8 cellular contexts compared by ENCODE assay signal in the genomic region with DNA sequence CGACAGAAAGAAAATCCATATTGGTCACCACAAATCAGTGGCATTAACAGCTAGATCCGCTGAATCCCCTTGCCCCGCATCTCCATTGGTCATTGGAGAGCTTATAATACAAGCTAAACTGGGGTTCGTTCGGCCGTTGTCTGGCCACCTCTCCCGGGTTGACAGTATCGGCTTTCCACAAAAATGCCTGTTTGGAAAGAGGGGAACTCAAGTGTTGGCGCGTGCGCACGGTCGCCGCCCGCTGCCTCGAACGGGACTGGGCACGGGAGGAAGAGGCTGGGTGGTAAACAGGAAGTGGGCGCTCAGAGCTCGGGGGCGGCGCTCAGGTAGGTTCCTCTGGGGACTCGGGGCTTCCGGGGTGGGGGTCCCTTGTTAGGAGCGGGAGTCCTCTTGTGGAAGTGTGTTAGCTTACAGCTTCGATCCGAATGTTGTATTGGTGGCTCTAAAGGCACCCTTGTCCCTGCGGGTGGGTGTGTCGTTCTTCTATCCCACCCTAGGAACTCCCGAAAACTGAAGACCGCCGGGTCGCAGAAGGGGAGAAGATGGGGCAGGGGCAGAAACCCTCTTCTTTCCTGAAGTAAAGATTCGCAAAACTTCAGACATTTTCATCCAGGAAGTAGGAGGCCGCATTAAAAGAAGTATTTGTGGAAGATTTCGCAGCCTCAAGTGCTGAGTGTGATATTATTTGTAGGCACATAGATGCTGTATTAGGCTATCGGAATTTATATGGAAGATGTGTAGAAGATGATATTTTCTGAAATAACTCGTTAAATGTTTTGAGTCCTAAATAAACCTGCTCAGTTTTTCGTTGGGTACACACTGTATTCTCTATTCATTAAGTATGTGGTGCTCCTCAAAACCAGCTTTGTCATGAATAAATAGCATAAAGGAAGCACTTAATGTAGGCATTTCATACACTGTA. TPM values are rescaled to one million over a fixed set of nuclear protein-coding genes. Genes with fewer than 3 reads are reported as not detected.
DNase-seq lines count a peak whose midpoint lies in the region; ATAC-seq lines count a peak whose summit lies in the region.

No MANE protein-coding gene starts in this region.

- peak overlapping the region; percentile 75 to 92 for H3K4me3 ChIP-seq in mesenchymal stem cell (ENCODE audit: insufficient read depth in 1 of 2, low read depth in 1 of 2, low read length in 2 of 2)

- peak overlapping the region in 1 of 2 experiments; percentile 48 for H3K14ac ChIP-seq in mesenchymal stem cell (ENCODE audit: low read length in 2 of 2)

- no peak overlapping the region for H2BK120ac ChIP-seq in mesenchymal stem cell (ENCODE audit: low read depth, low read length)

- DNase-seq in Caki2 (ENCODE audit: low read depth) (peak; percentile 93), HT1080 (ENCODE audit: low read depth) (peak; percentile 93), NOMO-1 (lab: John Stamatoyannopoulos, UW; ENCODE audit: unreplicated experiment in 2 of 2) (peak; percentile 90 to 93), mesenchymal stem cell (peak; percentile 96)
- DNase-seq in activated CD8-positive, alpha-beta memory T cell treated with anti-CD3 and anti-CD28 coated beads for 48 hours (ENCODE audit: low read depth in 2 of 3, low spot score in 2 of 3), result peak; percentile 63 to 79 (median 71)
- peak; percentile 86 to 88 (median 88) for DNase-seq in effector memory CD8-positive, alpha-beta T cell
- DNase-seq in stimulated activated CD8-positive, alpha-beta memory T cell treated with anti-CD3 and anti-CD28 coated beads, Interleukin-12 subunit alpha, Interleukin-12 subunit beta, amount 100 ng/mL, for 4 hours (ENCODE audit: low read depth), result peak; percentile 88

- H3K36me3 Mint-ChIP-seq in effector memory CD8-positive, alpha-beta T cell (ENCODE audit: insufficient read depth), result peaks cover 65% of the 10 kb centered on the region

- no peaks in the 10 kb centered on the region for H3K27me3 Mint-ChIP-seq in effector memory CD8-positive, alpha-beta T cell

- peak overlapping the region; percentile 41 for H4K8ac ChIP-seq in mesenchymal stem cell (ENCODE audit: low read length)

- in situ Hi-C loops in Caki2 (cut with HindIII; ENCODE audit: low pct_unique_long_range_greater_than_20kb, low sequenced_read_pairs), result no loop called here

- H2BK15ac ChIP-seq in mesenchymal stem cell (ENCODE audit: low read depth, poor library complexity, severe bottlenecking), result no peak overlapping the region

- H3K4me1 ChIP-seq in mesenchymal stem cell (ENCODE audit: control insufficient read depth, insufficient read depth, low read depth, low read length), result peaks cover 2% of the 10 kb centered on the region

- no peaks in the 10 kb centered on the region for H3K9me3 Mint-ChIP-seq in effector memory CD8-positive, alpha-beta T cell

- H3K27ac Mint-ChIP-seq in effector memory CD8-positive, alpha-beta T cell, result peak overlapping the region; percentile 97 to 99

- H3K27me3 ChIP-seq in mesenchymal stem cell (ENCODE audit: control insufficient read depth in 1 of 2, insufficient read depth in 1 of 2, low read length in 2 of 2), result no peaks in the 10 kb centered on the region

- peak; percentile 61 for ATAC-seq in GM21367 (IDR thresholded peaks at IDR 0.05; ENCODE audit: unreplicated experiment)
- peak; percentile 72 for ATAC-seq in effector memory CD8-positive, alpha-beta T cell (replicated peaks)

- H3K36me3 ChIP-seq in mesenchymal stem cell (ENCODE audit: control insufficient read depth in 1 of 2, insufficient read depth in 2 of 2, low read depth in 1 of 2, low read length in 2 of 2), result peaks cover 2 to 46% of the 10 kb centered on the region in 2 experiments

- H3K9me3 ChIP-seq in mesenchymal stem cell (ENCODE audit: control insufficient read depth, low read length), result no peaks in the 10 kb centered on the region

- peak overlapping the region in 1 of 2 experiments; percentile 52 for H2BK12ac ChIP-seq in mesenchymal stem cell (ENCODE audit: low read length in 2 of 2)

- peak overlapping the region; percentile 57 for H2AK5ac ChIP-seq in mesenchymal stem cell (ENCODE audit: low read length, severe bottlenecking)

- peak overlapping the region; percentile 94 to 98 for H3K4me3 Mint-ChIP-seq in effector memory CD8-positive, alpha-beta T cell

- H3K4me2 ChIP-seq in mesenchymal stem cell (ENCODE audit: low read length, poor library complexity, severe bottlenecking), result peak overlapping the region; percentile 64

- H2AFZ ChIP-seq in mesenchymal stem cell (ENCODE audit: low read depth, low read length), result peak overlapping the region; percentile 81

- H3K4me1 Mint-ChIP-seq in effector memory CD8-positive, alpha-beta T cell (ENCODE audit: low read depth in 2 of 2), result peaks cover 33 to 37% of the 10 kb centered on the region in 2 donors

- no peak overlapping the region for H3K23ac ChIP-seq in mesenchymal stem cell (ENCODE audit: low read length in 2 of 2)

- H2BK5ac ChIP-seq in mesenchymal stem cell (ENCODE audit: low read depth, low read length, poor library complexity, severe bottlenecking), result peak overlapping the region; percentile 36

- peak overlapping the region; percentile 61 to 88 for H3K4ac ChIP-seq in mesenchymal stem cell (ENCODE audit: low read depth in 1 of 2, low read length in 2 of 2)

- H3K27ac ChIP-seq in mesenchymal stem cell (ENCODE audit: low read length, poor library complexity, severe bottlenecking), result peak overlapping the region; percentile 97

- WGBS in mesenchymal stem cell, result under 1% methylated on average over 34 of the region's 39 CpGs

- H3K18ac ChIP-seq in mesenchymal stem cell (ENCODE audit: low read depth in 1 of 2, low read length in 2 of 2), result peak overlapping the region; percentile 71 to 94

- H3K79me1 ChIP-seq in mesenchymal stem cell (replicated peaks; ENCODE audit: low read length, poor library complexity, severe bottlenecking), result peaks cover 5% of the 10 kb centered on the region

- H4K91ac ChIP-seq in mesenchymal stem cell (ENCODE audit: low read length), result no peak overlapping the region

- H3K9ac ChIP-seq in mesenchymal stem cell (ENCODE audit: low read length), result peak overlapping the region; percentile 99

RNA-seq across cellular contexts. Expression of gene BROX, which starts 1.0 kb away (rescaled TPM):
- total RNA-seq in Caki2 (2014; rRNA removed; shearing (Covaris generic); ENCODE audit: low replicate concordance), result 51.7 and 65.9 TPM in 2 replicates
- total RNA-seq in HT1080 (2014; rRNA removed; shearing (Covaris generic)), result 51.8 and 59.0 TPM in 2 replicates
- 28.1 and 41.4 TPM in 2 replicates for polyA plus RNA-seq in HT1080 (2015; cell fraction: cytosol; rRNA removed)
- polyA plus RNA-seq in HT1080 (2015; cell fraction: nucleus; rRNA removed), result 34.0 and 34.7 TPM in 2 replicates
- 20.9 TPM for polyA plus RNA-seq in mesenchymal stem cell (2013, experiment 1 of 2)
- polyA plus RNA-seq in mesenchymal stem cell (2013, experiment 2 of 2), result 20.7 TPM

RNA-seq across cellular contexts. Expression of gene AIDA, which starts 1.1 kb away (rescaled TPM):
- 28.8 and 37.5 TPM in 2 replicates for total RNA-seq in Caki2 (2014; rRNA removed; shearing (Covaris generic); ENCODE audit: low replicate concordance)
- 18.7 and 37.2 TPM in 2 replicates for total RNA-seq in HT1080 (2014; rRNA removed; shearing (Covaris generic))
- polyA plus RNA-seq in HT1080 (2015; cell fraction: cytosol; rRNA removed), result 72.1 and 84.4 TPM in 2 replicates
- polyA plus RNA-seq in HT1080 (2015; cell fraction: nucleus; rRNA removed), result 21.5 and 23.5 TPM in 2 replicates
- polyA plus RNA-seq in mesenchymal stem cell (2013, experiment 1 of 2), result 72.0 TPM
- polyA plus RNA-seq in mesenchymal stem cell (2013, experiment 2 of 2), result 73.7 TPM

RNA-seq across cellular contexts. Expression of gene FAM177B, which starts 23.6 kb away (rescaled TPM):
- 1.4 TPM in 1 of 2 replicates, not detected in the other for total RNA-seq in Caki2 (2014; rRNA removed; shearing (Covaris generic); ENCODE audit: low replicate concordance)
- not detected in 2 replicates for total RNA-seq in HT1080 (2014; rRNA removed; shearing (Covaris generic))
- not detected in 2 replicates for polyA plus RNA-seq in HT1080 (2015; cell fraction: cytosol; rRNA removed)
- polyA plus RNA-seq in HT1080 (2015; cell fraction: nucleus; rRNA removed), result not detected in 2 replicates
- not detected for polyA plus RNA-seq in mesenchymal stem cell (2013, experiment 1 of 2)
- not detected for polyA plus RNA-seq in mesenchymal stem cell (2013, experiment 2 of 2)

Comparison
In these comparisons a context has a peak if more than half of its experiments do, and no peak if none do; other contexts are left out.
1. Peak in every context shown above with its lines: DNase-seq, ATAC-seq, H3K4me3 ChIP-seq and H3K27ac ChIP-seq.